In the genomic region with DNA sequence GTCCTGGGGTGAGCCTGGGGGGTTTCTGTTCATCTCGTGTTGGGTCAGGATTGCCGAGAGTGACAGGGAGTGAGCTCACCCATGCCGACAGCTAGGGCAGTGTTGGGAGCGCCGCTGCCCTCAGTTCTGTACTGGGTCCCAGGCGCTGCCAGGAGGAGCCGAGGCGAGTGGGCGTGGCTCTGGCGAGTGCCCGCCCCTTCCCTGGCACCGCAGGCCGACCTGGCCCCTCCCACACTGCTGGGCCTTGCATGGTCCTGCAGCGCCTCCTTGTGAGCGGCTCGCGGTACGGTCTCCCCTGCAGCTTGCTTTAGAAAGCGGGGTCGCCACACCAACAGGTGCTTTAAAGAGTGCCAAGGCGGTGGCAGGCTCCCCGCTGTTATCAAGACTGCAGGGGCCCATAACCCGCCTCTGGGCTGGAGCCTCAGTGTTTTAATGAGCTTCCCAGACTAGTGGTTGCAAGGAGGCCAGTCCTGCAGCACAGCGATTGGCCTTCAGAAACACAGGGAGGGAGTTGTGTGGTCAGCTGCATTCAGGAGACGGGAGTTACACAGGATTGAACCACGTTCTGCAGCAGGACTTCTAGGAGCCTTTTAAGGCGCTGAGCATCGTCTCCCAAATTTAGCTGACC, we compare ENCODE assay signal across 8 cellular contexts.
A peak's percentile ranks its signal among the peaks of the same experiment; 100 is the strongest.
DNase-seq lines count a peak whose midpoint lies in the region; ATAC-seq and TF ChIP-seq lines count a peak whose summit lies in the region.
"Not testable (repeated sequence)": the region's sequence is repeated elsewhere in the genome, so short reads cannot be mapped to it uniquely, and the experiment has no call there.

No MANE protein-coding gene starts in this region.

- not testable (repeated sequence) for H4K20me1 ChIP-seq in fibroblast of lung (ENCODE audit: control insufficient read depth, extremely low read depth, insufficient read depth, low read length)

- not testable (repeated sequence) for H3K36me3 Mint-ChIP-seq in nephron (ENCODE audit: low read depth); stimulated activated memory B cell treated with anti-CD40 and anti-IgM and Interleukin-4, amounts not matched to agents 10 μg/mL and 1 μg/mL and 100 μg/mL, for 72 hours

- H3K27me3 ChIP-seq in H7 (ENCODE audit: control insufficient read depth, insufficient read depth, low read length); fibroblast of lung (ENCODE audit: control insufficient read depth, insufficient read depth, low read length): not testable (repeated sequence)

- DNase-seq in ELF-1 (ENCODE audit: low read depth, low spot score) (peak; percentile 93), H7 (peak; percentile 98), LHCN-M2 (ENCODE audit: low read depth) (peak; percentile 86), RKO (ENCODE audit: low spot score) (peak; percentile 85), activated T-helper 1 cell treated with Interleukin-2 at 50 U/mL for 16 hours (ENCODE audit: low read depth) (peak; percentile 83), fibroblast of lung (ENCODE audit: low read depth in 2 of 2) (peak; percentile 80 to 85)

- H3K27ac ChIP-seq in fibroblast of lung (ENCODE audit: insufficient read depth, low read length): not testable (repeated sequence)

- H3K4me1 ChIP-seq in fibroblast of lung (ENCODE audit: control insufficient read depth, extremely low read depth, insufficient read depth, low read length): not testable (repeated sequence)

- H3K9me3 ChIP-seq in fibroblast of lung (ENCODE audit: control insufficient read depth, insufficient read depth, low read depth, low read length): not testable (repeated sequence)

- not testable (repeated sequence) for H3K4me3 ChIP-seq in H7 (ENCODE audit: insufficient read depth, low read depth, low read length)
- peak overlapping the region in 2 of 4 experiments; percentile 11 to 32 for H3K4me3 ChIP-seq in fibroblast of lung (replicated peaks in 1 of 4; ENCODE audit: control extremely low read depth in 1 of 4, insufficient read depth in 1 of 4, low read depth in 3 of 4, low read length in 4 of 4)

- not testable (repeated sequence) for H3K9me3 Mint-ChIP-seq in nephron; stimulated activated memory B cell treated with anti-CD40 and anti-IgM and Interleukin-4, amounts not matched to agents 10 μg/mL and 1 μg/mL and 100 μg/mL, for 72 hours

- peak; percentile 57 to 76 for TF ChIP-seq CTCF in fibroblast of lung (conservative IDR thresholded peaks at IDR 0.05 in 1 of 2, IDR thresholded peaks at IDR 0.05 in 1 of 2; ENCODE audit: low read depth in 1 of 2, low read length in 2 of 2)
- peak; percentile 74 to 81 (median 78) for TF ChIP-seq CTCF in nephron (IDR thresholded peaks at IDR 0.05; ENCODE audit: unreplicated experiment in 3 of 3)

- ATAC-seq in stimulated activated memory B cell treated with anti-CD40 and anti-IgM and Interleukin-4, amounts not matched to agents 10 μg/mL and 1 μg/mL and 100 μg/mL, for 72 hours: peak; percentile 97

- H3K79me2 ChIP-seq in fibroblast of lung (ENCODE audit: control insufficient read depth, insufficient read depth, low read length): not testable (repeated sequence)

- not testable (repeated sequence) for H2AFZ ChIP-seq in fibroblast of lung (ENCODE audit: low read length)

- not testable (repeated sequence) for H3K27me3 Mint-ChIP-seq in nephron (ENCODE audit: low read depth); stimulated activated memory B cell treated with anti-CD40 and anti-IgM and Interleukin-4, amounts not matched to agents 10 μg/mL and 1 μg/mL and 100 μg/mL, for 72 hours

- H3K27ac Mint-ChIP-seq in nephron: peak overlapping the region in 1 of 3 experiments; percentile 4
- peak overlapping the region; percentile 77 for H3K27ac Mint-ChIP-seq in stimulated activated memory B cell treated with anti-CD40 and anti-IgM and Interleukin-4, amounts not matched to agents 10 μg/mL and 1 μg/mL and 100 μg/mL, for 72 hours

- peak overlapping the region; percentile 64 for H3K4me2 ChIP-seq in fibroblast of lung (ENCODE audit: extremely low read depth, insufficient read depth, low read length)

- peak overlapping the region in 2 of 3 experiments; percentile 8 to 9 for H3K4me3 Mint-ChIP-seq in nephron
- H3K4me3 Mint-ChIP-seq in stimulated activated memory B cell treated with anti-CD40 and anti-IgM and Interleukin-4, amounts not matched to agents 10 μg/mL and 1 μg/mL and 100 μg/mL, for 72 hours: peak overlapping the region; percentile 72

- H3K4me1 Mint-ChIP-seq in nephron: peaks cover 27% of the 10 kb centered on the region
- H3K4me1 Mint-ChIP-seq in stimulated activated memory B cell treated with anti-CD40 and anti-IgM and Interleukin-4, amounts not matched to agents 10 μg/mL and 1 μg/mL and 100 μg/mL, for 72 hours: peaks cover 16% of the 10 kb centered on the region

- not testable (repeated sequence) for H3K36me3 ChIP-seq in H7 (replicated peaks; ENCODE audit: control insufficient read depth, insufficient read depth, low read length); fibroblast of lung (ENCODE audit: control insufficient read depth, insufficient read depth, low read length)

- not testable (repeated sequence) for H3K9ac ChIP-seq in fibroblast of lung (ENCODE audit: insufficient read depth, low read length)
